ENCODE assay signal across 8 cellular contexts in genomic region chr19:3665681-3666544, GRCh38. TPM values are rescaled to one million over a fixed set of nuclear protein-coding genes. Genes with fewer than 3 reads are reported as not detected.
DNase-seq lines count a peak whose midpoint lies in the region; ATAC-seq, FAIRE-seq and TF ChIP-seq lines count a peak whose summit lies in the region.

No MANE protein-coding gene starts in this region.

- BruUV-seq in PC-9 (replicated peaks; lab: Mats Ljungman, UMichigan) = no TSS peak

- H3K27ac ChIP-seq in PC-9 = no peak overlapping the region

- ATAC-seq in HG03432 (IDR thresholded peaks at IDR 0.05; ENCODE audit: unreplicated experiment) = no peak

- no peaks in the 10 kb centered on the region for H3K27me3 ChIP-seq in PC-9 (ENCODE audit: insufficient read depth, low read depth)

- H3K4me1 Mint-ChIP-seq in progenitor cell of endocrine pancreas (ENCODE audit: low read depth) = peaks cover 2% of the 10 kb centered on the region

- DNase-seq in NCI-H2227 (lab: John Stamatoyannopoulos, UW; ENCODE audit: unreplicated experiment) (peak; percentile 31), NCI-H2227 treated with DMSO at 0.1 percent for 48 hours (lab: John Stamatoyannopoulos, UW) (no peak), PC-9 (peak in 1 of 2 experiments; percentile 53), germinal center (ENCODE audit: low spot score) (peak; percentile 85), progenitor cell of endocrine pancreas (ENCODE audit: low spot score, unreplicated experiment) (peak; percentile 76), urothelium cell line (ENCODE audit: low spot score) (peak; percentile 68)
- DNase-seq in activated T-helper 9 cell treated with anti-CD3 and anti-CD28 coated beads, Interleukin-2, amount 50 U/mL, for 16 hours (ENCODE audit: low read depth) = peak; percentile 63

- no peaks in the 10 kb centered on the region for H3K9me3 Mint-ChIP-seq in progenitor cell of endocrine pancreas (ENCODE audit: low read depth)

- H3K27ac Mint-ChIP-seq in progenitor cell of endocrine pancreas = no peak overlapping the region

- no peaks in the 10 kb centered on the region for H3K79me2 ChIP-seq in PC-9 (ENCODE audit: low read depth)

- no peaks in the 10 kb centered on the region for H3K9me2 ChIP-seq in PC-9 (ENCODE audit: insufficient read depth)

- no peak overlapping the region for H3K4me3 Mint-ChIP-seq in progenitor cell of endocrine pancreas (ENCODE audit: low read depth)

- POLR2A ChIA-PET in PC-9 (lab: Charles Lee; ENCODE audit: unreplicated experiment) = no interaction called here

- H3K36me3 Mint-ChIP-seq in progenitor cell of endocrine pancreas (ENCODE audit: insufficient read depth) = peaks cover 11% of the 10 kb centered on the region

- intact Hi-C loops in PC-9 (cut with micrococcal nuclease; ENCODE audit: unreplicated experiment) = loop anchor here (1.0 to 5.0 kb wide), 2 partner anchors 183 to 541 kb away; no protein-coding TSS in a partner anchor

- H2AFZ ChIP-seq in PC-9 = no peak overlapping the region

- no peaks in the 10 kb centered on the region for H3K4me1 ChIP-seq in PC-9 (replicated peaks; ENCODE audit: insufficient read depth)

- H3K4me3 ChIP-seq in PC-9 = no peak overlapping the region

- no peaks in the 10 kb centered on the region for H3K36me3 ChIP-seq in PC-9 (ENCODE audit: low read depth)

- H3K9me3 ChIP-seq in PC-9 (ENCODE audit: insufficient read depth, low read depth) = no peaks in the 10 kb centered on the region

- peak; percentile 93 for TF ChIP-seq CTCF in PC-9 (conservative IDR thresholded peaks at IDR 0.05)
- peak; percentile 96 for TF ChIP-seq CTCF in progenitor cell of endocrine pancreas (IDR thresholded peaks at IDR 0.05; ENCODE audit: unreplicated experiment)

- no peaks in the 10 kb centered on the region for H3K27me3 Mint-ChIP-seq in progenitor cell of endocrine pancreas

- CTCF ChIA-PET in PC-9 (lab: Charles Lee) = no interaction called here

- no peaks in the 10 kb centered on the region for H3F3A ChIP-seq in PC-9 (ENCODE audit: insufficient read depth, low read depth)

- H4K20me1 ChIP-seq in PC-9 (ENCODE audit: insufficient read depth) = no peaks in the 10 kb centered on the region; the same call in 1 of the 2 replicates

- H3K4me2 ChIP-seq in PC-9 = no peak overlapping the region

- no peak for FAIRE-seq in urothelium cell line (lab: Jason Lieb, UNC)

RNA-seq across cellular contexts. Expression of gene PIP5K1C, which starts 34.4 kb away (rescaled TPM):
- total RNA-seq in PC-9 (2021) = 19.1 and 20.0 TPM in 2 replicates
- 49.7 and 51.7 TPM in 2 replicates for total RNA-seq in progenitor cell of endocrine pancreas

RNA-seq across cellular contexts. Expression of gene CACTIN, which starts 39.3 kb away (rescaled TPM):
- 17.2 and 18.6 TPM in 2 replicates for total RNA-seq in PC-9 (2021)
- 33.4 and 43.9 TPM in 2 replicates for total RNA-seq in progenitor cell of endocrine pancreas

RNA-seq across cellular contexts. Expression of gene TJP3, which starts 42.3 kb away (rescaled TPM):
- 56.8 and 71.5 TPM in 2 replicates for total RNA-seq in PC-9 (2021)
- 36.3 and 40.7 TPM in 2 replicates for total RNA-seq in progenitor cell of endocrine pancreas

RNA-seq across cellular contexts. Expression of gene TBXA2R, which starts 59.2 kb away (rescaled TPM):
- total RNA-seq in PC-9 (2021) = 0.38 TPM in 1 of 2 replicates, not detected in the other
- total RNA-seq in progenitor cell of endocrine pancreas = not detected in 2 replicates
